In genomic region chr4:6696611-6697010, GRCh38 we compare ENCODE assay signal across 10 cellular contexts. TPM values are rescaled to one million over a fixed set of nuclear protein-coding genes. Genes with fewer than 3 reads are reported as not detected.
DNase-seq lines count a peak whose midpoint lies in the region; ATAC-seq and TF ChIP-seq lines count a peak whose summit lies in the region.
"Had no signal": no experiment of that assay in that cellular context is flagged by ENCODE, and none has a peak within 500 bp of the region (broad histone marks: within the 10 kb centered on the region; RNA-seq: fewer than 3 reads in every experiment).

No MANE protein-coding gene starts in this region.

- TF ChIP-seq POLR2A in erythroblast (IDR thresholded peaks at IDR 0.05; ENCODE audit: low read length): no peak

- no peak for TF ChIP-seq CTCF in C4-2B (conservative IDR thresholded peaks at IDR 0.05)
- TF ChIP-seq CTCF in Loucy (conservative IDR thresholded peaks at IDR 0.05; ENCODE audit: low read length): no peak

- no peaks in the 10 kb centered on the region for H3K9me3 Mint-ChIP-seq in natural killer cell treated with Interleukin-12 subunit alpha and Interleukin-12 subunit beta and Interleukin-15 and Interleukin-18, amount 100 ng/mL, for 72 hours

- H3K79me2 ChIP-seq in Loucy (ENCODE audit: insufficient read depth, low read length): peaks cover 17% of the 10 kb centered on the region

- H3K27me3 ChIP-seq in Loucy (ENCODE audit: insufficient read depth, low read length, poor library complexity, severe bottlenecking): no peaks in the 10 kb centered on the region
- H3K27me3 ChIP-seq in effector memory CD4-positive, alpha-beta T cell (replicated peaks; ENCODE audit: control insufficient read depth, insufficient read depth, low read length, poor library complexity, severe bottlenecking): no peaks in the 10 kb centered on the region
- H3K27me3 ChIP-seq: brain microvascular endothelial cell, thyroid gland had no signal

- H3K4me2 ChIP-seq in Loucy (ENCODE audit: low read depth, low read length, poor library complexity, severe bottlenecking): peak overlapping the region; percentile 58

- peak overlapping the region; percentile 24; the same call in 1 of the 2 replicates for H2AFZ ChIP-seq in Loucy (ENCODE audit: low read length)

- H3K4me1 ChIP-seq in Loucy (ENCODE audit: insufficient read depth, low read length, poor library complexity, severe bottlenecking): peaks cover 59% of the 10 kb centered on the region
- H3K4me1 ChIP-seq in effector memory CD4-positive, alpha-beta T cell (ENCODE audit: control insufficient read depth, insufficient read depth, low read length, poor library complexity, severe bottlenecking): peaks cover 79% of the 10 kb centered on the region
- H3K4me1 ChIP-seq: thyroid gland had no signal

- peak overlapping the region; percentile 61 for H3K9ac ChIP-seq in Loucy (ENCODE audit: low read depth, low read length, poor library complexity, severe bottlenecking)

- peaks cover 4% of the 10 kb centered on the region for H3K36me3 Mint-ChIP-seq in natural killer cell treated with Interleukin-12 subunit alpha and Interleukin-12 subunit beta and Interleukin-15 and Interleukin-18, amount 100 ng/mL, for 72 hours

- no peaks in the 10 kb centered on the region for H3K9me3 ChIP-seq in Loucy (ENCODE audit: insufficient read depth, low read depth, low read length)
- no peaks in the 10 kb centered on the region for H3K9me3 ChIP-seq in effector memory CD4-positive, alpha-beta T cell (ENCODE audit: control insufficient read depth, low read length)
- H3K9me3 ChIP-seq: thyroid gland had no signal

- no peaks in the 10 kb centered on the region for H3K27me3 Mint-ChIP-seq in natural killer cell treated with Interleukin-12 subunit alpha and Interleukin-12 subunit beta and Interleukin-15 and Interleukin-18, amount 100 ng/mL, for 72 hours

- H3K27ac ChIP-seq in C4-2B: peak overlapping the region; percentile 88
- peak overlapping the region; percentile 76 for H3K27ac ChIP-seq in effector memory CD4-positive, alpha-beta T cell (ENCODE audit: insufficient read depth, low read length, poor library complexity, severe bottlenecking)
- H3K27ac ChIP-seq: brain microvascular endothelial cell, thyroid gland had no signal

- peak overlapping the region; percentile 96 to 98 for H3K27ac Mint-ChIP-seq in natural killer cell treated with Interleukin-12 subunit alpha and Interleukin-12 subunit beta and Interleukin-15 and Interleukin-18, amount 100 ng/mL, for 72 hours

- H3K4me1 Mint-ChIP-seq in natural killer cell treated with Interleukin-12 subunit alpha and Interleukin-12 subunit beta and Interleukin-15 and Interleukin-18, amount 100 ng/mL, for 72 hours (ENCODE audit: low read depth in 2 of 2): peaks cover 46 to 56% of the 10 kb centered on the region in 2 donors

- H3K4me3 ChIP-seq in Loucy (ENCODE audit: low read length, poor library complexity, severe bottlenecking): peak overlapping the region; percentile 41
- no peak overlapping the region for H3K4me3 ChIP-seq in effector memory CD4-positive, alpha-beta T cell (ENCODE audit: insufficient read depth, low read depth, low read length, poor library complexity, severe bottlenecking)
- H3K4me3 ChIP-seq: thyroid gland had no signal

- no peaks in the 10 kb centered on the region for H3K9me2 ChIP-seq in Loucy (replicated peaks; ENCODE audit: low read depth, low read length)

- H4K20me1 ChIP-seq in Loucy (ENCODE audit: insufficient read depth, low read length, poor library complexity, severe bottlenecking): no peaks in the 10 kb centered on the region

- H3K36me3 ChIP-seq in Loucy (ENCODE audit: insufficient read depth, low read length): peaks cover 8% of the 10 kb centered on the region; the same call in 1 of the 2 replicates
- H3K36me3 ChIP-seq in effector memory CD4-positive, alpha-beta T cell (ENCODE audit: control insufficient read depth, insufficient read depth, low read length): no peaks in the 10 kb centered on the region
- H3K36me3 ChIP-seq: brain microvascular endothelial cell, thyroid gland had no signal

- H3K4me3 Mint-ChIP-seq in natural killer cell treated with Interleukin-12 subunit alpha and Interleukin-12 subunit beta and Interleukin-15 and Interleukin-18, amount 100 ng/mL, for 72 hours: peak overlapping the region; percentile 73

- no peaks in the 10 kb centered on the region; the same call in 1 of the 2 replicates for H3F3A ChIP-seq in Loucy (ENCODE audit: low read depth)

- no peak for DNase-seq in effector memory CD4-positive, alpha-beta T cell
- DNase-seq in natural killer cell treated with Interleukin-12 subunit alpha and Interleukin-12 subunit beta and Interleukin-15 and Interleukin-18, amount 100 ng/mL, for 72 hours (ENCODE audit: low spot score): no peak
- no peak for DNase-seq in stimulated activated CD4-positive, alpha-beta T cell treated with anti-CD3 and anti-CD28 coated beads, Interleukin-4, amount 100 ng/mL, for 4 hours
- DNase-seq in erythroblast (lab: John Stamatoyannopoulos, UW): no peak
- DNase-seq: brain microvascular endothelial cell, thyroid gland had no signal

- ATAC-seq in natural killer cell treated with Interleukin-12 subunit alpha and Interleukin-12 subunit beta and Interleukin-15 and Interleukin-18, amount 100 ng/mL, for 72 hours: peak; percentile 55 to 60
- no peak for ATAC-seq in GM18520 (IDR thresholded peaks at IDR 0.05; ENCODE audit: unreplicated experiment)
- no peak for ATAC-seq in GM19455 (IDR thresholded peaks at IDR 0.05; ENCODE audit: unreplicated experiment)

RNA-seq across cellular contexts. Expression of gene S100P, which starts 2.9 kb away (rescaled TPM):
- 1 to 10 TPM; 4.5 to 5.1 TPM for total RNA-seq in natural killer cell treated with Interleukin-12 subunit alpha and Interleukin-12 subunit beta and Interleukin-15 and Interleukin-18, amount 100 ng/mL, for 72 hours

RNA-seq across cellular contexts. Expression of gene MRFAP1L1, which starts 13.1 kb away (rescaled TPM):
- 10 to 100 TPM; 44.0 to 55.1 TPM for total RNA-seq in natural killer cell treated with Interleukin-12 subunit alpha and Interleukin-12 subunit beta and Interleukin-15 and Interleukin-18, amount 100 ng/mL, for 72 hours

RNA-seq across cellular contexts. Expression of gene BLOC1S4, which starts 19.4 kb away (rescaled TPM):
- 10 to 100 TPM; 15.9 to 16.7 TPM for total RNA-seq in natural killer cell treated with Interleukin-12 subunit alpha and Interleukin-12 subunit beta and Interleukin-15 and Interleukin-18, amount 100 ng/mL, for 72 hours

RNA-seq across cellular contexts. Expression of gene MRFAP1, which starts 56.1 kb away (rescaled TPM):
- total RNA-seq in natural killer cell treated with Interleukin-12 subunit alpha and Interleukin-12 subunit beta and Interleukin-15 and Interleukin-18, amount 100 ng/mL, for 72 hours: 100 to 1,000 TPM; 102 to 123 TPM

Comparison
In these comparisons a context has a peak if more than half of its experiments do, and no peak if none do; other contexts are left out.
1. ATAC-seq: peak in natural killer cell treated with Interleukin-12 subunit alpha and Interleukin-12 subunit beta and Interleukin-15 and Interleukin-18, amount 100 ng/mL, for 72 hours (2 of 2); none in GM18520 (single experiment) and GM19455 (single experiment).